Comparison of ENCODE assay signal across 19 cellular contexts in genomic region chr10:25808372-25808771, GRCh38.
"Had no signal": no experiment of that assay in that cellular context is flagged by ENCODE, and none has a peak within 500 bp of the region (broad histone marks: within the 10 kb centered on the region; RNA-seq: fewer than 3 reads in every experiment).

No MANE protein-coding gene starts in this region.

- FAIRE-seq: endothelial cell of umbilical vein, urothelium cell line had no signal

- H3K27me3 ChIP-seq: gastrocnemius medialis, thyroid gland had no signal

- DNase-seq: effector CD4-positive, alpha-beta T cell; endodermal cell; gastrocnemius medialis; islet precursor cell; left cardiac atrium; left ventricle myocardium superior; naive thymus-derived CD8-positive, alpha-beta T cell; posterior cingulate gyrus; right cardiac atrium; stimulated activated CD4-positive, alpha-beta T cell treated with anti-CD3 and anti-CD28 coated beads, Interleukin-2, amount 100 ng/mL, for 48 hours; stimulated activated naive CD4-positive, alpha-beta T cell treated with Interleukin-2 at 50 U/mL for 16 hours; thyroid gland had no signal

- H3K4me3 Mint-ChIP-seq: endodermal cell; naive thymus-derived CD8-positive, alpha-beta T cell; neural crest cell; type B pancreatic cell had no signal

- H3K4me2 ChIP-seq: smooth muscle cell had no signal

- H3K36me3 Mint-ChIP-seq: naive thymus-derived CD8-positive, alpha-beta T cell; type B pancreatic cell had no signal

- H3K27ac ChIP-seq: coronary artery, gastrocnemius medialis, thyroid gland had no signal

- H3K4me1 ChIP-seq: gastrocnemius medialis, thyroid gland had no signal

- H3K9me3 Mint-ChIP-seq: endodermal cell, neural crest cell, type B pancreatic cell had no signal

- H3K36me3 ChIP-seq: gastrocnemius medialis, thyroid gland had no signal

- H3K9me3 ChIP-seq: gastrocnemius medialis, thyroid gland had no signal

- H3K4me3 ChIP-seq: coronary artery, gastrocnemius medialis, lung, smooth muscle cell, thyroid gland had no signal

- H3K4me1 Mint-ChIP-seq: naive thymus-derived CD8-positive, alpha-beta T cell; neural crest cell had no signal

- H3K27ac Mint-ChIP-seq: endodermal cell; naive thymus-derived CD8-positive, alpha-beta T cell; type B pancreatic cell had no signal
